1 cellular context compared by ENCODE assay signal in genomic region chr2:46331099-46331766, GRCh38.
TF ChIP-seq lines count a peak whose summit lies in the region.

No MANE protein-coding gene starts in this region.

TF ChIP-seq in GM23338, 12 proteins besides CTCF, POLR2A, EP300 and RAD21 (continued from another document):
- no peak for TF ChIP-seq REST (IDR thresholded peaks at IDR 0.05; ENCODE audit: unreplicated experiment)
- no peak for TF ChIP-seq EZH2phosphoT487 (IDR thresholded peaks at IDR 0.05; ENCODE audit: unreplicated experiment)
- TF ChIP-seq ZNF331 (CRISPR knock-in tag; IDR thresholded peaks at IDR 0.05; ENCODE audit: low read depth) = no peak
- TF ChIP-seq STAT1 (IDR thresholded peaks at IDR 0.05; ENCODE audit: unreplicated experiment) = no peak
- TF ChIP-seq POLR2AphosphoS5 (IDR thresholded peaks at IDR 0.05; ENCODE audit: low read depth) = no peak
- TF ChIP-seq JUNB (IDR thresholded peaks at IDR 0.05; ENCODE audit: unreplicated experiment) = no peak
- TF ChIP-seq EZH2 (IDR thresholded peaks at IDR 0.05; ENCODE audit: low read depth, unreplicated experiment) = no peak
- TF ChIP-seq NANOG (IDR thresholded peaks at IDR 0.05; ENCODE audit: borderline replicate concordance) = no peak
- no peak for TF ChIP-seq ZNF114 (CRISPR knock-in tag; IDR thresholded peaks at IDR 0.05)
- TF ChIP-seq CREB1 (CRISPR knock-in tag; IDR thresholded peaks at IDR 0.05; ENCODE audit: low read depth) = no peak
